ENCODE assay signal across 14 cellular contexts in the genomic region with DNA sequence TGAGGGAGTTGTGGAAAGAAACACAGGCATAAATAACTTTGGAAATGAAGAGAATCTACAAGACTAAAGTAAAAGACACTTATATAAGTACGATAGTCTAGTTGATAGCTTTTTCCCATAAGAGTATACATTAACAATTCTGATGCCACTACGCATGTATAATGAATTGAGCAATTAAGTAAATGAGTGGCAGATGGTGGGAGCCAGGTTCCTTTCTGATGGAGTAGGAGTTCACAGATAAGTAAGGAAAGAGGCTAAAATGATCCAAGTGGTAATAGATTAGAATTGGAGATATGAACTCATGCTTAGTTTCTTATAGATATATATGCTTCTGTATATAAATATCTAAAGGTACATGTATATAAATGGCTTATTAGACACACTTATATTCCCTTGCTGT.
DNase-seq lines count a peak whose midpoint lies in the region; ATAC-seq lines count a peak whose summit lies in the region.
"Had no signal": no experiment of that assay in that cellular context is flagged by ENCODE, and none has a peak within 500 bp of the region (broad histone marks: within the 10 kb centered on the region; RNA-seq: fewer than 3 reads in every experiment).

No MANE protein-coding gene starts in this region.

- DNase-seq in DMS 273 (lab: John Stamatoyannopoulos, UW; ENCODE audit: unreplicated experiment) (peak; percentile 8), DMS 273 treated with DMSO at 0.1 percent for 48 hours (lab: John Stamatoyannopoulos, UW) (no peak), NCI-H524 (lab: John Stamatoyannopoulos, UW) (peak; percentile 39 to 65), NCI-H69 (lab: John Stamatoyannopoulos, UW) (peak; percentile 68), NAMALWA (ENCODE audit: low spot score) (no peak)
- DNase-seq: AML-193; Caco-2; Calu3; CD4-positive, alpha-beta T cell; CD8-positive, alpha-beta T cell; DMS79 treated with DMSO at 0.1 percent for 48 hours; GF-D8 had no signal

- ATAC-seq in GM19395 (IDR thresholded peaks at IDR 0.05; ENCODE audit: unreplicated experiment) = no peak
- ATAC-seq: A549; CD8-positive, alpha-beta T cell had no signal

Comparison
In these comparisons a context has a peak if more than half of its experiments do, and no peak if none do; other contexts are left out.
1. DNase-seq: peak in DMS 273 (single experiment), NCI-H524 (2 of 2) and NCI-H69 (single experiment); none in DMS 273 treated with DMSO at 0.1 percent for 48 hours (single experiment) and NAMALWA (single experiment).